In the genomic region with DNA sequence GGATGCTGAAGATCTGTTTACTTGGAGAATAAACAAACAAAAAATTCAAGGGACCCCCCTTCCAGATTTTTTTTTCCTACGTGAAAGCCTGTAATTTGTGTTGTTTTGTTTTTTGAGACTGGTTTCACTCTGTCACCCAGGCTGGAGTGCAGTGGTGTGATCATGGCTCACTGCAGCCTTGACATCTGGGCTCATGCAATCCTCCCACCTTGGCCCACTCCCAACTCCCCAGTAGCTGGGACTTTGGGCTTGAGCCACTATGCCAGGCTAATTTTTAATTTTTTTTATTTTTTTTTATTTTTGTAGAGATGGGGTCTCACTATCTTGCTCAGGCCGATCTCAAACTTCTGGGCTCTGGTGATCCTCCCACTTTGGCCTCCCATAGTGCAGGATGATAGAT, we compare ENCODE assay signal across 19 cellular contexts. TPM values are rescaled to one million over a fixed set of nuclear protein-coding genes. Genes with fewer than 3 reads are reported as not detected.
"Had no signal": no experiment of that assay in that cellular context is flagged by ENCODE, and none has a peak within 500 bp of the region (broad histone marks: within the 10 kb centered on the region; RNA-seq: fewer than 3 reads in every experiment).

No MANE protein-coding gene starts in this region.

- H3K27ac ChIP-seq: neutrophil, parathyroid adenoma, uterus had no signal

- H3K27ac Mint-ChIP-seq: activated CD4-positive, alpha-beta memory T cell treated with anti-CD3 and anti-CD28 coated beads for 36 hours; activated CD4-positive, alpha-beta T cell treated with anti-CD3 and anti-CD28 coated beads for 36 hours; activated T-cell treated with anti-CD3 and anti-CD28 coated beads, Interleukin-2, amount 50 U/mL, for 24 hours; memory B cell; natural killer cell; T-helper 17 cell had no signal

- H3K9me3 ChIP-seq: neutrophil, uterus had no signal

- DNase-seq: activated CD4-positive, alpha-beta memory T cell treated with anti-CD3 and anti-CD28 coated beads for 36 hours; activated CD4-positive, alpha-beta T cell treated with anti-CD3 and anti-CD28 coated beads for 36 hours; activated effector memory CD4-positive, alpha-beta T cell treated with Interleukin-2 at 50 U/mL for 16 hours; activated naive CD4-positive, alpha-beta T cell treated with anti-CD3 and anti-CD28 coated beads, Interleukin-2, amount 50 U/mL, for 16 hours; activated T-cell treated with anti-CD3 and anti-CD28 coated beads, Interleukin-2, amount 50 U/mL, for 24 hours; central memory CD4-positive, alpha-beta T cell; cortex of kidney; effector CD8-positive, alpha-beta T cell; left colon; natural killer cell; retina; small intestine; stimulated activated naive CD8-positive, alpha-beta T cell treated with anti-CD3 and anti-CD28 coated beads, Interleukin-15, Interleukin-2, amounts not matched to agents 100 U/mL and 50 U/mL, for 24 hours; T-helper 17 cell; uterus had no signal

- H3K4me3 ChIP-seq: uterus had no signal

- H3K36me3 ChIP-seq: neutrophil, uterus had no signal

- H3K9ac ChIP-seq: parathyroid adenoma had no signal

- H3K79me2 ChIP-seq: parathyroid adenoma had no signal

- H3K36me3 Mint-ChIP-seq: activated CD4-positive, alpha-beta memory T cell treated with anti-CD3 and anti-CD28 coated beads for 36 hours; memory B cell; natural killer cell had no signal

- H3K27me3 ChIP-seq: uterus had no signal

- H3K4me1 ChIP-seq: parathyroid adenoma, uterus had no signal

- H2AFZ ChIP-seq: parathyroid adenoma had no signal

- H3K9me3 Mint-ChIP-seq: activated CD4-positive, alpha-beta memory T cell treated with anti-CD3 and anti-CD28 coated beads for 36 hours; activated T-cell treated with anti-CD3 and anti-CD28 coated beads, Interleukin-2, amount 50 U/mL, for 24 hours; memory B cell; natural killer cell had no signal

- ATAC-seq: activated CD4-positive, alpha-beta T cell treated with anti-CD3 and anti-CD28 coated beads for 36 hours; left colon; natural killer cell; stimulated activated naive CD8-positive, alpha-beta T cell treated with anti-CD3 and anti-CD28 coated beads, Interleukin-15, Interleukin-2, amounts not matched to agents 100 U/mL and 50 U/mL, for 24 hours; T-helper 17 cell had no signal

- H3K4me3 Mint-ChIP-seq: activated CD4-positive, alpha-beta memory T cell treated with anti-CD3 and anti-CD28 coated beads for 36 hours; activated CD4-positive, alpha-beta T cell treated with anti-CD3 and anti-CD28 coated beads for 36 hours; activated T-cell treated with anti-CD3 and anti-CD28 coated beads, Interleukin-2, amount 50 U/mL, for 24 hours; memory B cell; natural killer cell; T-helper 17 cell had no signal

- H3K4me1 Mint-ChIP-seq: memory B cell had no signal

RNA-seq across cellular contexts. Expression of gene MRC1, which starts 2.3 kb away (rescaled TPM):
- total RNA-seq: fibroblast of lung had no signal
